In the genomic region with DNA sequence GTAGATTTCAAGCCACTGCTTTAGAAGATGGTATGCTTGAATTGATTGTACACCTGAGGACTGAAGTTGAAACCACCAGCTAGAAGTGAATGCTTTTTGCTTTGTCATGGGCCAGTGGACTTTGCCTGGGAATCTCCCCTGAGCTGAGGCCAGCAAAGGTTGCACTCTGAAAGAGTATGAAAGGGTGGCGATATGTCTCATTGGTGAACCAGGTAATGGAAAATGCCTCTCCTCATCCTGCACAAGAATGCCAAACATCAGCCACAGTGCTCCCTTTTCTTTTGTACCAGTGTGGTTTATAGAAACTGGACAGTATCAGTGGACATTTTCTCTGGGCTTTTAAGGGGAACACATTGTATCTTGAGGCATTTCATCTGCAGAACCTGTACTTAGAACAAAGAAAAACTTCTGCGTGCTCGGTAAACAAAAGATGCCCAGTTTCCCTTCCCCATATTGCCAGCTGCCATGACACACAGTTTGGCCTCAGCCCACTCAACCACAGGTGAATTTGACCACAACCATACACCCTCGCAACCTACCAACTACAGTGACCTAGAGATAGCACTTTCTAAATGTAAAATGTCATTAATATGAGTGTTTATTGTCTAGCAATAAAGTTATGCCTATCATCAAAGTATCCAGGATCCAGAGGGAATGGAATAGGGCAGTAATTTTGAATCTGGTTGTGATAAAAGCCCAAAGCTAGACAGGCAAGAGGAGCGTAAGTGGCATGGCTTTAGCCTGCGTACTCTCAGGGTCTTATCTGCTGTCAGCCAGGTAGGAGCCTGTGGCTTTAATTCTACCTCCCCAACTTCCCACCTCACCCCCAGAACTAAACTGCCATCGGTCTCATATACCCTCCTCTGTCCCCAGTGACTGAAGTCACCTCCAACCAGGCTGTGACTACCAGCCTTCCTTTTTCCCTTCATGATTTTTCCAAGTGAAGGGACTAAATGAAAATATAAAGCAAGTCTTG, we compare ENCODE assay signal across 11 cellular contexts.
DNase-seq lines count a peak whose midpoint lies in the region; ATAC-seq, FAIRE-seq and TF ChIP-seq lines count a peak whose summit lies in the region.
"Had no signal": no experiment of that assay in that cellular context is flagged by ENCODE, and none has a peak within 500 bp of the region (broad histone marks: within the 10 kb centered on the region; RNA-seq: fewer than 3 reads in every experiment).

No MANE protein-coding gene starts in this region.

- RAD21 ChIA-PET in GM12878 (lab: Charles Lee; ENCODE audit: unreplicated experiment) = interaction anchor here (0.6 to 8.5 kb wide), 28 partner anchors 8 to 256 kb away, joined by 3 to 132 read pairs (median 4); a partner anchor contains a TSS

- BruUV-seq in GM12878 (replicated peaks; lab: Mats Ljungman, UMichigan) = TSS peak; percentile 67

- SMC1A ChIA-PET in GM12878 (lab: Charles Lee; ENCODE audit: uncharacterized antibody, unreplicated experiment) = interaction anchor here (0.6 to 8.9 kb wide), 28 partner anchors 9 to 249 kb away, joined by 3 to 100 read pairs (median 4); no protein-coding TSS in a partner anchor

- DNase-seq in GM10248 (ENCODE audit: extremely low spot score) (peak; percentile 70), GM12878 (ENCODE audit: low read depth, low spot score) (peak; percentile 96), BE2C (no peak), osteoblast (ENCODE audit: insufficient read length, low spot score, missing footprints) (no peak), NCI-H748 (lab: John Stamatoyannopoulos, UW; ENCODE audit: unreplicated experiment) (no peak)
- DNase-seq in effector CD8-positive, alpha-beta T cell (lab: John Stamatoyannopoulos, UW) = no peak
- DNase-seq: gastrocnemius medialis, occipital lobe had no signal

- intact Hi-C loops in GM12878 (cut with micrococcal nuclease; ENCODE audit: unreplicated experiment) = loop anchor here (1.0 to 5.0 kb wide), 3 partner anchors 30 to 254 kb away; a partner anchor contains a TSS

- TF ChIP-seq CTCF in GM10248 (IDR thresholded peaks at IDR 0.05; ENCODE audit: control extremely low read depth, extremely low read depth, low read depth, missing control alignments) = no peak
- no peak for TF ChIP-seq CTCF in GM12878 (IDR thresholded peaks at IDR 0.05 in 2 of 3, conservative IDR thresholded peaks at IDR 0.05 in 1 of 3; ENCODE audit: control insufficient read depth in 2 of 3, extremely low read depth in 1 of 3, insufficient read depth in 1 of 3, low read depth in 3 of 3, low read length in 3 of 3)
- TF ChIP-seq CTCF in BE2C (IDR thresholded peaks at IDR 0.05; ENCODE audit: low read depth, low read length) = no peak
- no peak for TF ChIP-seq CTCF in osteoblast (IDR thresholded peaks at IDR 0.05; ENCODE audit: extremely low read depth, low read depth, low read length)

- no peaks in the 10 kb centered on the region for H3K36me3 ChIP-seq in GM12878 (ENCODE audit: control insufficient read depth in 2 of 2, insufficient read depth in 2 of 2, low read length in 1 of 2)
- no peaks in the 10 kb centered on the region for H3K36me3 ChIP-seq in BE2C
- no peaks in the 10 kb centered on the region for H3K36me3 ChIP-seq in osteoblast (ENCODE audit: insufficient read depth, low read length)
- H3K36me3 ChIP-seq: gastrocnemius medialis had no signal

- ATAC-seq in GM19467 (IDR thresholded peaks at IDR 0.05; ENCODE audit: unreplicated experiment) (peak; percentile 78), HG03108 (IDR thresholded peaks at IDR 0.05; ENCODE audit: unreplicated experiment) (peak; percentile 83), GM12878 (peak; percentile 91)
- ATAC-seq: gastrocnemius medialis, SK-N-SH treated with all-trans-retinoic acid at 6 μM for 48 hours had no signal

- POLR2A ChIA-PET in GM10248 (lab: Yijun Ruan, JAX) = no interaction called here
- POLR2A ChIA-PET in GM12878 (lab: Charles Lee) = interaction anchor here (0.6 to 2.8 kb wide), 9 partner anchors 29 to 509 kb away, joined by 3 to 22 read pairs (median 3); no protein-coding TSS in a partner anchor

- in situ Hi-C loops in GM12878 (cut with MboI) = no loop called here

- H3K9me3 ChIP-seq in GM12878 (replicated peaks; ENCODE audit: control insufficient read depth, insufficient read depth, low read length) (no peaks in the 10 kb centered on the region; the same call in 2 of the 3 replicates), BE2C (no peaks in the 10 kb centered on the region), osteoblast (ENCODE audit: low read depth, low read length) (no peaks in the 10 kb centered on the region)
- H3K9me3 ChIP-seq: gastrocnemius medialis had no signal

- H3K4me2 ChIP-seq in GM12878 (ENCODE audit: control insufficient read depth, insufficient read depth) (peak overlapping the region; percentile 43), osteoblast (ENCODE audit: insufficient read depth, low read length) (no peak overlapping the region)

- H3K79me2 ChIP-seq in GM12878 (ENCODE audit: control insufficient read depth, insufficient read depth, low read length) (no peaks in the 10 kb centered on the region), osteoblast (ENCODE audit: insufficient read depth, low read length) (no peaks in the 10 kb centered on the region)

- peak; percentile 92 to 95 for TF ChIP-seq EP300 in GM12878 (IDR thresholded peaks at IDR 0.05; ENCODE audit: borderline replicate concordance in 1 of 2, control insufficient read depth in 1 of 2, low read depth in 2 of 2, low read length in 2 of 2)

- H3K27me3 ChIP-seq in GM12878 (replicated peaks in 1 of 2; ENCODE audit: control insufficient read depth in 2 of 2, insufficient read depth in 2 of 2, low read length in 1 of 2) = no peaks in the 10 kb centered on the region
- H3K27me3 ChIP-seq in BE2C = no peaks in the 10 kb centered on the region
- no peaks in the 10 kb centered on the region for H3K27me3 ChIP-seq in osteoblast (ENCODE audit: insufficient read depth, low read length)
- H3K27me3 ChIP-seq: gastrocnemius medialis had no signal

- no peak; the same call in 1 of the 2 replicates for TF ChIP-seq POLR2A in GM12878 (IDR thresholded peaks at IDR 0.05; ENCODE audit: low read depth, low read length)

- H4K20me1 ChIP-seq in GM12878 (ENCODE audit: control insufficient read depth, insufficient read depth) = no peaks in the 10 kb centered on the region
- H4K20me1 ChIP-seq in osteoblast (ENCODE audit: insufficient read depth, low read length) = no peaks in the 10 kb centered on the region

- H3K4me1 ChIP-seq in GM12878 (ENCODE audit: control insufficient read depth, insufficient read depth, low read length) (peaks cover 48% of the 10 kb centered on the region), BE2C (no peaks in the 10 kb centered on the region), osteoblast (ENCODE audit: insufficient read depth, low read length) (no peaks in the 10 kb centered on the region)

- H2AFZ ChIP-seq in GM12878 (ENCODE audit: control insufficient read depth, low read depth, low read length) = peak overlapping the region; percentile 11
- H2AFZ ChIP-seq in osteoblast (ENCODE audit: low read length) = no peak overlapping the region

- H3K27ac ChIP-seq in GM12878 (ENCODE audit: control insufficient read depth, insufficient read depth) = peak overlapping the region; percentile 96
- H3K27ac ChIP-seq in osteoblast (ENCODE audit: low read depth, low read length) = no peak overlapping the region
- H3K27ac ChIP-seq: gastrocnemius medialis had no signal

- 25% methylated on average over 7 of the region's 7 CpGs for WGBS in GM12878 (ENCODE audit: insufficient coverage, insufficient replicate concordance, low lambda C conversion rate, missing lambda C conversion rate)

- H3K4me3 ChIP-seq in GM12878 (peak overlapping the region; percentile 14; the same call in 1 of the 2 replicates), BE2C (ENCODE audit: low read depth, low read length) (no peak overlapping the region), osteoblast (ENCODE audit: insufficient read depth, low read length) (no peak overlapping the region)
- H3K4me3 ChIP-seq: gastrocnemius medialis had no signal

- peak overlapping the region; percentile 58 for H3K9ac ChIP-seq in GM12878 (ENCODE audit: control insufficient read depth, insufficient read depth, low read length)

- peak; percentile 89 for FAIRE-seq in GM12878 (lab: Jason Lieb, UNC)

- CTCF ChIA-PET in GM10248 (lab: Yijun Ruan, JAX) = interaction anchor here (1.0 to 2.0 kb wide), 8 partner anchors 8 to 36 kb away, joined by 3 to 5 read pairs (median 4); no protein-coding TSS in a partner anchor
- CTCF ChIA-PET in GM12878 (lab: Yijun Ruan, JAX) = interaction anchor here (0.9 to 2.7 kb wide), 6 partner anchors 30 to 260 kb away, joined by 3 to 16 read pairs (median 4); a partner anchor contains a TSS

- TF ChIP-seq RAD21 in GM12878 (IDR thresholded peaks at IDR 0.05; ENCODE audit: insufficient read depth, low read depth, low read length) = no peak

TF ChIP-seq in GM12878, 131 proteins besides CTCF, POLR2A, EP300 and RAD21 (continues in another document):
- TF ChIP-seq, protein P1, sequence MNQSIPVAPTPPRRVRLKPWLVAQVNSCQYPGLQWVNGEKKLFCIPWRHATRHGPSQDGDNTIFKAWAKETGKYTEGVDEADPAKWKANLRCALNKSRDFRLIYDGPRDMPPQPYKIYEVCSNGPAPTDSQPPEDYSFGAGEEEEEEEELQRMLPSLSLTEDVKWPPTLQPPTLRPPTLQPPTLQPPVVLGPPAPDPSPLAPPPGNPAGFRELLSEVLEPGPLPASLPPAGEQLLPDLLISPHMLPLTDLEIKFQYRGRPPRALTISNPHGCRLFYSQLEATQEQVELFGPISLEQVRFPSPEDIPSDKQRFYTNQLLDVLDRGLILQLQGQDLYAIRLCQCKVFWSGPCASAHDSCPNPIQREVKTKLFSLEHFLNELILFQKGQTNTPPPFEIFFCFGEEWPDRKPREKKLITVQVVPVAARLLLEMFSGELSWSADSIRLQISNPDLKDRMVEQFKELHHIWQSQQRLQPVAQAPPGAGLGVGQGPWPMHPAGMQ (IDR thresholded peaks at IDR 0.05; ENCODE audit: borderline replicate concordance) = no peak
- no peak for TF ChIP-seq RFX5 (IDR thresholded peaks at IDR 0.05; ENCODE audit: low read depth, low read length)

Comparison
In these comparisons a context has a peak if more than half of its experiments do, and no peak if none do; other contexts are left out.
1. DNase-seq: peak in GM10248 (single experiment) and GM12878 (single experiment); none in BE2C (single experiment), osteoblast (single experiment), effector CD8-positive, alpha-beta T cell (single experiment) and NCI-H748 (single experiment).
2. Peak in every context shown above with its lines, with median percentiles within 50 percentile points of each other: ATAC-seq.